28 cellular contexts compared by ENCODE assay signal in genomic region chr4:122293374-122294365, GRCh38.
DNase-seq lines count a peak whose midpoint lies in the region; ATAC-seq and TF ChIP-seq lines count a peak whose summit lies in the region.
"Had no signal": no experiment of that assay in that cellular context is flagged by ENCODE, and none has a peak within 500 bp of the region (broad histone marks: within the 10 kb centered on the region; RNA-seq: fewer than 3 reads in every experiment).

No MANE protein-coding gene starts in this region.

- H3K9me3 ChIP-seq in left lung = no peaks in the 10 kb centered on the region
- H3K9me3 ChIP-seq in Peyer's patch = no peaks in the 10 kb centered on the region
- H3K9me3 ChIP-seq: A549, pancreas, right atrium auricular region had no signal

- intact Hi-C loops in left lung (cut with DNase I) = no loop called here

- POLR2A ChIA-PET in T-cell (lab: Charles Lee) = interaction anchor here in 1 of 2 donors (0.7 kb wide), 1 partner anchor 19 kb away, joined by 3 read pairs; no protein-coding TSS in a partner anchor

- DNase-seq in AG10803 (ENCODE audit: low read depth) (peak; percentile 3), NCI-H446 treated with DMSO at 0.1 percent for 48 hours (lab: John Stamatoyannopoulos, UW) (peak; percentile 18), choroid plexus epithelial cell (ENCODE audit: low read depth) (peak; percentile 9), left lung (peak; percentile 34 to 40), T-cell (no peak), Peyer's patch (no peak), left lobe of liver (ENCODE audit: low spot score) (no peak)
- DNase-seq: activated CD4-positive, alpha-beta T cell treated with anti-CD3 and anti-CD28 coated beads for 48 hours; activated gamma-delta T cell treated with Interleukin-2 at 50 U/mL for 16 hours; activated naive CD8-positive, alpha-beta T cell treated with anti-CD3 and anti-CD28 coated beads, Interleukin-2, amount 50 U/mL, for 24 hours; activated T-cell treated with anti-CD3 and anti-CD28 coated beads, Interleukin-2, amount 50 U/mL, for 24 hours; COR-L47; DND-41; KBM-7; MM.1S; NCI-H2171; NCI-H526; stimulated activated CD4-positive, alpha-beta T cell treated with anti-CD3 and anti-CD28 coated beads, Interleukin-12 subunit alpha, Interleukin-12 subunit beta, amount 100 ng/mL, for 4 hours; stimulated activated CD4-positive, alpha-beta T cell treated with anti-CD3 and anti-CD28 coated beads, Interleukin-4, amount 100 ng/mL, for 24 hours; stimulated activated naive B cell treated with anti-CD40 and anti-IgM and Interleukin-4, amounts not matched to agents 10 μg/mL and 1 μg/mL and 100 μg/mL, for 72 hours; T-helper 17 cell had no signal

- no peaks in the 10 kb centered on the region for H3K27me3 ChIP-seq in left lung
- no peaks in the 10 kb centered on the region for H3K27me3 ChIP-seq in Peyer's patch
- H3K27me3 ChIP-seq: BLaER1 treated with 17β-estradiol and CSF1 and Interleukin-3, amounts not matched to agents 10 nM and 100 nM; pancreas; right atrium auricular region had no signal

- H3K9me3 Mint-ChIP-seq in T-cell = no peaks in the 10 kb centered on the region
- H3K9me3 Mint-ChIP-seq: activated T-cell treated with anti-CD3 and anti-CD28 coated beads, Interleukin-2, amount 50 U/mL, for 24 hours had no signal

- TF ChIP-seq CTCF in AG10803 (conservative IDR thresholded peaks at IDR 0.05; ENCODE audit: low read length) (no peak), choroid plexus epithelial cell (conservative IDR thresholded peaks at IDR 0.05; ENCODE audit: low read depth, low read length) (no peak), left lung (IDR thresholded peaks at IDR 0.05) (no peak), Peyer's patch (IDR thresholded peaks at IDR 0.05) (no peak)

- H3K4me3 ChIP-seq in AG10803 (ENCODE audit: low read length) (no peak overlapping the region), choroid plexus epithelial cell (ENCODE audit: low read depth, low read length) (no peak overlapping the region), left lung (no peak overlapping the region), Peyer's patch (no peak overlapping the region)
- H3K4me3 ChIP-seq: A549; BLaER1 treated with 17β-estradiol and CSF1 and Interleukin-3, amounts not matched to agents 10 nM and 100 nM; pancreas; right atrium auricular region had no signal

- H3K27me3 Mint-ChIP-seq in T-cell = no peaks in the 10 kb centered on the region
- H3K27me3 Mint-ChIP-seq: activated naive CD8-positive, alpha-beta T cell treated with anti-CD3 and anti-CD28 coated beads, Interleukin-2, amount 50 U/mL, for 24 hours; activated T-cell treated with anti-CD3 and anti-CD28 coated beads, Interleukin-2, amount 50 U/mL, for 24 hours; stimulated activated naive B cell treated with anti-CD40 and anti-IgM and Interleukin-4, amounts not matched to agents 10 μg/mL and 1 μg/mL and 100 μg/mL, for 72 hours; T-helper 17 cell had no signal

- ATAC-seq in left lung (peak; percentile 52), HG02840 (IDR thresholded peaks at IDR 0.05; ENCODE audit: low FRiP score, unreplicated experiment) (no peak), T-cell (replicated peaks in 1 of 4) (no peak), left lobe of liver (no peak)
- ATAC-seq: A549; activated naive CD8-positive, alpha-beta T cell treated with anti-CD3 and anti-CD28 coated beads, Interleukin-2, amount 50 U/mL, for 24 hours; pancreas; stimulated activated naive B cell treated with anti-CD40 and anti-IgM and Interleukin-4, amounts not matched to agents 10 μg/mL and 1 μg/mL and 100 μg/mL, for 72 hours; T-helper 17 cell had no signal

- TF ChIP-seq POLR2A in Peyer's patch (IDR thresholded peaks at IDR 0.05) = no peak

- peaks cover 55% of the 10 kb centered on the region for H3K36me3 Mint-ChIP-seq in T-cell

- no peak overlapping the region for H3K4me3 Mint-ChIP-seq in T-cell
- H3K4me3 Mint-ChIP-seq: activated naive CD8-positive, alpha-beta T cell treated with anti-CD3 and anti-CD28 coated beads, Interleukin-2, amount 50 U/mL, for 24 hours; activated T-cell treated with anti-CD3 and anti-CD28 coated beads, Interleukin-2, amount 50 U/mL, for 24 hours; mesothelial cell of epicardium; nephron; stimulated activated naive B cell treated with anti-CD40 and anti-IgM and Interleukin-4, amounts not matched to agents 10 μg/mL and 1 μg/mL and 100 μg/mL, for 72 hours; T-helper 17 cell had no signal

- H3K27ac ChIP-seq in left lung (no peak overlapping the region), Peyer's patch (no peak overlapping the region)
- H3K27ac ChIP-seq: A549; BLaER1 treated with 17β-estradiol and CSF1 and Interleukin-3, amounts not matched to agents 10 nM and 100 nM; pancreas; right atrium auricular region had no signal

- CTCF ChIA-PET in T-cell (lab: Charles Lee) = no interaction called here

- no peaks in the 10 kb centered on the region for H3K4me1 Mint-ChIP-seq in T-cell
- H3K4me1 Mint-ChIP-seq: activated naive CD8-positive, alpha-beta T cell treated with anti-CD3 and anti-CD28 coated beads, Interleukin-2, amount 50 U/mL, for 24 hours; mesothelial cell of epicardium; nephron; stimulated activated naive B cell treated with anti-CD40 and anti-IgM and Interleukin-4, amounts not matched to agents 10 μg/mL and 1 μg/mL and 100 μg/mL, for 72 hours had no signal

- H3K4me1 ChIP-seq in left lung (no peaks in the 10 kb centered on the region), Peyer's patch (no peaks in the 10 kb centered on the region)
- H3K4me1 ChIP-seq: A549; BLaER1 treated with 17β-estradiol and CSF1 and Interleukin-3, amounts not matched to agents 10 nM and 100 nM; pancreas; right atrium auricular region had no signal

- no peak overlapping the region for H3K27ac Mint-ChIP-seq in T-cell
- H3K27ac Mint-ChIP-seq: activated naive CD8-positive, alpha-beta T cell treated with anti-CD3 and anti-CD28 coated beads, Interleukin-2, amount 50 U/mL, for 24 hours; activated T-cell treated with anti-CD3 and anti-CD28 coated beads, Interleukin-2, amount 50 U/mL, for 24 hours; mesothelial cell of epicardium; nephron; stimulated activated naive B cell treated with anti-CD40 and anti-IgM and Interleukin-4, amounts not matched to agents 10 μg/mL and 1 μg/mL and 100 μg/mL, for 72 hours; T-helper 17 cell had no signal

- peaks cover 0 to 64% of the 10 kb centered on the region in 2 donors for H3K36me3 ChIP-seq in left lung
- H3K36me3 ChIP-seq in Peyer's patch = peaks cover 0 to 52% (median 0%) of the 10 kb centered on the region in 3 donors

Comparison
In these comparisons a context has a peak if more than half of its experiments do, and no peak if none do; other contexts are left out.
1. DNase-seq: peak in AG10803 (single experiment), NCI-H446 treated with DMSO at 0.1 percent for 48 hours (single experiment), choroid plexus epithelial cell (single experiment) and left lung (2 of 2); none in T-cell (0 of 34), Peyer's patch (0 of 3) and left lobe of liver (single experiment).